In genomic region chr6:52605610-52606185, GRCh38 we compare ENCODE assay signal across 21 cellular contexts.
"Had no signal": no experiment of that assay in that cellular context is flagged by ENCODE, and none has a peak within 500 bp of the region (broad histone marks: within the 10 kb centered on the region; RNA-seq: fewer than 3 reads in every experiment).

No MANE protein-coding gene starts in this region.

- H3K27me3 Mint-ChIP-seq: progenitor cell of endocrine pancreas had no signal

- H3K36me3 Mint-ChIP-seq: immature natural killer cell, natural killer cell had no signal

- DNase-seq: colonic mucosa; effector CD4-positive, alpha-beta T cell; hypothalamus; immature natural killer cell; left ventricle myocardium superior; lower lobe of right lung; natural killer cell; stimulated activated CD4-positive, alpha-beta T cell treated with anti-CD3 and anti-CD28 coated beads, Interleukin-12 subunit alpha, Interleukin-12 subunit beta, amount 100 ng/mL, for 4 hours; stimulated activated CD4-positive, alpha-beta T cell treated with anti-CD3 and anti-CD28 coated beads, Interleukin-1b, Interleukin-23, amount 100 ng/mL, for 48 hours; stimulated activated CD4-positive, alpha-beta T cell treated with anti-CD3 and anti-CD28 coated beads, Interleukin-4, amount 100 ng/mL, for 1 hour; stimulated activated CD8-positive, alpha-beta memory T cell treated with anti-CD3 and anti-CD28 coated beads, Interleukin-4, amount 100 ng/mL, for 48 hours; stimulated activated naive CD4-positive, alpha-beta T cell; stimulated activated naive CD8-positive, alpha-beta T cell treated with anti-CD3 and anti-CD28 coated beads, Interleukin-15, amount 100 ng/mL, for 72 hours; transverse colon; upper lobe of right lung; uterus had no signal

- H3K27ac Mint-ChIP-seq: immature natural killer cell; natural killer cell; progenitor cell of endocrine pancreas; stimulated activated naive CD8-positive, alpha-beta T cell treated with anti-CD3 and anti-CD28 coated beads, Interleukin-15, amount 100 ng/mL, for 72 hours had no signal

- H3K36me3 ChIP-seq: colonic mucosa, lower lobe of right lung, suprapubic skin, transverse colon, upper lobe of right lung, uterus had no signal

- H3K4me3 ChIP-seq: colonic mucosa, lower lobe of right lung, smooth muscle cell, suprapubic skin, transverse colon, upper lobe of right lung, uterus had no signal

- H3K4me3 Mint-ChIP-seq: immature natural killer cell; natural killer cell; neural crest cell; stimulated activated naive CD8-positive, alpha-beta T cell treated with anti-CD3 and anti-CD28 coated beads, Interleukin-15, amount 100 ng/mL, for 72 hours had no signal

- H3K27me3 ChIP-seq: colonic mucosa, transverse colon, upper lobe of right lung, uterus had no signal

- H3K4me1 Mint-ChIP-seq: immature natural killer cell, natural killer cell, neural crest cell had no signal

- H3K9me3 ChIP-seq: colonic mucosa, lower lobe of right lung, suprapubic skin, transverse colon, upper lobe of right lung, uterus had no signal

- H3K27ac ChIP-seq: colonic mucosa, lower lobe of right lung, parathyroid adenoma, suprapubic skin, transverse colon, upper lobe of right lung, uterus had no signal
